Comparison of ENCODE assay signal across 9 cellular contexts in the genomic region with DNA sequence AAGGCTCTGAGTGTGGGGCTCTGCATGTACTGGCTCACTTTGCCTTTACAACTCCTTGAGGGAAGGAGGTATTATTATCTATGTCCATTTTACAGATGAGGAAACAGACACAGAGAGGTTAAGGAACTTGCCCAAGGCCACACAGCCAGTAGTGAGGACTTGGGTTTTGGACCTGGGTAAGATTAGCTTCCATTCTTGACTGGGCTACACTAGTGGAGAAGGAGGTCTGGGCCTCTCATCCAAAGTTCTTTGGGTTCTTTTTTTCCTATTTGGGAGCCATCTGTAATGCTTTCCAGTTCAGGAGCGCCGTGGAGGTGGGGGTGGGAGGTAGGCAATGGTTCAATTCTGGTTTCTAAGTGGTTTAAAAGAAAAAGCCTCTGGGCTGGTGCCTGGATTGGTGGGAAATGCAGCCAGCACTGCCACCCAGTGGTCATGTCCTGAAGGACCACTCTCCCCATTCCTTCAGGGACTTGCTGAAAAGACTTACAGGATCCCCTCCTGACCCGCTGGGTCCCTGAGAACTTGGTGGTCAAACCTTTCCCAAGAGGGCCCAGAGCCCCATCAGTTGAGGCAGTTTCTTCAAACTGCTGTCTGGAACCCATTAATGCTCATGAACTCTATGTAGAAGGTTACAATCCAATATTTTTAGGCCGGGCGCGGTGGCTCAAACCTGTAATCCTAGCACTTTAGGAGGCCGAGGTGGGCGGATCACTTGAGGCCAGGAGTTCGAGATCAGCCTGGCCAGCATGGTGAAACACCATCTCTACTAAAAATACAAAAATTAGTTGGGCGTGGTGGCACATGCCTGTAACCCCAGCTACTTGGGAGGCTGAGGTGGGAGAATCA. TPM values are rescaled to one million over a fixed set of nuclear protein-coding genes. Genes with fewer than 3 reads are reported as not detected.
DNase-seq lines count a peak whose midpoint lies in the region; ATAC-seq and TF ChIP-seq lines count a peak whose summit lies in the region.
"Had no signal": no experiment of that assay in that cellular context is flagged by ENCODE, and none has a peak within 500 bp of the region (broad histone marks: within the 10 kb centered on the region; RNA-seq: fewer than 3 reads in every experiment).

No MANE protein-coding gene starts in this region.

- H3K4me1 Mint-ChIP-seq in activated CD4-positive, alpha-beta T cell treated with anti-CD3 and anti-CD28 coated beads, Interleukin-2, amount 10 ng/mL, durations not matched to agents 7 days and 5 days: no peaks in the 10 kb centered on the region
- no peaks in the 10 kb centered on the region for H3K4me1 Mint-ChIP-seq in memory B cell

- peak; percentile 55 for DNase-seq in NCI-H345 (lab: John Stamatoyannopoulos, UW)
- peak; percentile 67 for DNase-seq in activated CD4-positive, alpha-beta T cell treated with anti-CD3 and anti-CD28 coated beads, Interleukin-2, amount 10 ng/mL, durations not matched to agents 7 days and 5 days
- peak; percentile 44 for DNase-seq in effector CD4-positive, alpha-beta T cell
- DNase-seq in memory B cell (ENCODE audit: low spot score in 2 of 2): peak; percentile 64 to 65
- peak; percentile 78 for DNase-seq in stimulated activated CD8-positive, alpha-beta memory T cell treated with anti-CD3 and anti-CD28 coated beads, Interleukin-4, amount 100 ng/mL, for 48 hours

- no peaks in the 10 kb centered on the region for H3K36me3 Mint-ChIP-seq in activated CD4-positive, alpha-beta T cell treated with anti-CD3 and anti-CD28 coated beads, Interleukin-2, amount 10 ng/mL, durations not matched to agents 7 days and 5 days (ENCODE audit: low read depth)
- H3K36me3 Mint-ChIP-seq in memory B cell: no peaks in the 10 kb centered on the region

- H3K27me3 Mint-ChIP-seq in activated CD4-positive, alpha-beta T cell treated with anti-CD3 and anti-CD28 coated beads, Interleukin-2, amount 10 ng/mL, durations not matched to agents 7 days and 5 days: peaks cover 5% of the 10 kb centered on the region
- peaks cover 18% of the 10 kb centered on the region for H3K27me3 Mint-ChIP-seq in memory B cell

- no peaks in the 10 kb centered on the region for H3K9me3 Mint-ChIP-seq in activated CD4-positive, alpha-beta T cell treated with anti-CD3 and anti-CD28 coated beads, Interleukin-2, amount 10 ng/mL, durations not matched to agents 7 days and 5 days
- no peaks in the 10 kb centered on the region for H3K9me3 Mint-ChIP-seq in memory B cell

- no peak overlapping the region for H3K27ac ChIP-seq in 22Rv1

- POLR2A ChIA-PET in activated CD4-positive, alpha-beta T cell treated with anti-CD3 and anti-CD28 coated beads, Interleukin-2, amount 10 ng/mL, durations not matched to agents 7 days and 5 days (lab: Charles Lee): no interaction called here

- H3K27ac Mint-ChIP-seq in activated CD4-positive, alpha-beta T cell treated with anti-CD3 and anti-CD28 coated beads, Interleukin-2, amount 10 ng/mL, durations not matched to agents 7 days and 5 days: no peak overlapping the region
- no peak overlapping the region for H3K27ac Mint-ChIP-seq in memory B cell

- TF ChIP-seq CTCF in 22Rv1 (IDR thresholded peaks at IDR 0.05): peak; percentile 93
- peak; percentile 94 for TF ChIP-seq CTCF in GM12872 (IDR thresholded peaks at IDR 0.05; ENCODE audit: insufficient read depth, low read depth, low read length)

- ATAC-seq in HG02973 (IDR thresholded peaks at IDR 0.05; ENCODE audit: unreplicated experiment) (peak; percentile 72), memory B cell (ENCODE audit: low read depth) (peak; percentile 81)

- no peak overlapping the region for H3K4me3 Mint-ChIP-seq in activated CD4-positive, alpha-beta T cell treated with anti-CD3 and anti-CD28 coated beads, Interleukin-2, amount 10 ng/mL, durations not matched to agents 7 days and 5 days
- no peak overlapping the region for H3K4me3 Mint-ChIP-seq in memory B cell

- CTCF ChIA-PET in activated CD4-positive, alpha-beta T cell treated with anti-CD3 and anti-CD28 coated beads, Interleukin-2, amount 10 ng/mL, durations not matched to agents 7 days and 5 days (lab: Charles Lee): interaction anchor here (0.6 to 1.6 kb wide), 3 partner anchors 77 to 270 kb away, joined by 3 to 4 read pairs (median 3); no protein-coding TSS in a partner anchor

RNA-seq across cellular contexts. Expression of a gene that starts 38.6 kb away (rescaled TPM):
- total RNA-seq in activated CD4-positive, alpha-beta T cell treated with anti-CD3 and anti-CD28 coated beads, Interleukin-2, amount 10 ng/mL, durations not matched to agents 7 days and 5 days: not detected
- total RNA-seq: skeletal muscle tissue had no signal

RNA-seq across cellular contexts. Expression of a gene that starts 50.3 kb away (rescaled TPM):
- 10 to 100 TPM; 13.6 to 16.5 TPM for total RNA-seq in activated CD4-positive, alpha-beta T cell treated with anti-CD3 and anti-CD28 coated beads, Interleukin-2, amount 10 ng/mL, durations not matched to agents 7 days and 5 days

RNA-seq across cellular contexts. Expression of a gene that starts 51.0 kb away (rescaled TPM):
- total RNA-seq in activated CD4-positive, alpha-beta T cell treated with anti-CD3 and anti-CD28 coated beads, Interleukin-2, amount 10 ng/mL, durations not matched to agents 7 days and 5 days: 1 to 10 TPM; 8.5 to 8.7 TPM
